In genomic region chr3:134056464-134056891, GRCh38 we compare ENCODE assay signal across 26 cellular contexts. TPM values are rescaled to one million over a fixed set of nuclear protein-coding genes. Genes with fewer than 3 reads are reported as not detected.
A peak's percentile ranks its signal among the peaks of the same experiment; 100 is the strongest.
DNase-seq lines count a peak whose midpoint lies in the region; ATAC-seq and TF ChIP-seq lines count a peak whose summit lies in the region.
"Had no signal": no experiment of that assay in that cellular context is flagged by ENCODE, and none has a peak within 500 bp of the region (broad histone marks: within the 10 kb centered on the region; RNA-seq: fewer than 3 reads in every experiment).

No MANE protein-coding gene starts in this region.

- no peak for DNase-seq in MCF 10A (ENCODE audit: unreplicated experiment)
- no peak for DNase-seq in breast epithelium (ENCODE audit: low spot score in 2 of 2)
- peak; percentile 69 for DNase-seq in choroid plexus epithelial cell (ENCODE audit: low read depth)
- no peak for DNase-seq in midbrain (lab: John Stamatoyannopoulos, UW)
- no peak for DNase-seq in H7
- DNase-seq in CD8-positive, alpha-beta T cell, result no peak
- DNase-seq: 8988T; activated CD4-positive, alpha-beta T cell treated with anti-CD3 and anti-CD28 coated beads, Interleukin-2, amount 10 ng/mL, durations not matched to agents 7 days and 5 days; activated CD8-positive, alpha-beta memory T cell treated with anti-CD3 and anti-CD28 coated beads, Interleukin-2, amount 50 U/mL, for 4 hours; activated effector memory CD4-positive, alpha-beta T cell treated with anti-CD3 and anti-CD28 coated beads, Interleukin-2, amount 50 U/mL, for 16 hours; mammary epithelial cell; MM.1S; NCI-H146; OCI-M1; SHP77 treated with DMSO at 0.1 percent for 48 hours; stimulated activated naive CD4-positive, alpha-beta T cell treated with Interleukin-2 at 50 U/mL for 16 hours had no signal

- H3K27ac Mint-ChIP-seq in MCF 10A (ENCODE audit: low read depth, unreplicated experiment), result peak overlapping the region; percentile 43
- no peak overlapping the region for H3K27ac Mint-ChIP-seq in CD8-positive, alpha-beta T cell
- H3K27ac Mint-ChIP-seq: activated CD4-positive, alpha-beta T cell treated with anti-CD3 and anti-CD28 coated beads, Interleukin-2, amount 10 ng/mL, durations not matched to agents 7 days and 5 days; IgD-negative memory B cell; natural killer cell treated with Interleukin-12 subunit alpha and Interleukin-12 subunit beta and Interleukin-15 and Interleukin-18, amount 100 ng/mL, for 72 hours had no signal

- H3K27me3 ChIP-seq in breast epithelium (no peaks in the 10 kb centered on the region), mucosa of rectum (ENCODE audit: control insufficient read depth in 2 of 2, insufficient read depth in 2 of 2, low read length in 2 of 2) (no peaks in the 10 kb centered on the region), H7 (ENCODE audit: control insufficient read depth, insufficient read depth, low read length) (no peaks in the 10 kb centered on the region; the same call in 1 of the 2 replicates)
- H3K27me3 ChIP-seq in CD8-positive, alpha-beta T cell (ENCODE audit: insufficient read depth, low read length), result no peaks in the 10 kb centered on the region
- H3K27me3 ChIP-seq: gastroesophageal sphincter, tibial nerve had no signal

- no peaks in the 10 kb centered on the region for H3K27me3 Mint-ChIP-seq in MCF 10A (ENCODE audit: insufficient read depth, unreplicated experiment)
- H3K27me3 Mint-ChIP-seq in CD8-positive, alpha-beta T cell (ENCODE audit: low read depth), result no peaks in the 10 kb centered on the region
- H3K27me3 Mint-ChIP-seq: activated CD4-positive, alpha-beta T cell treated with anti-CD3 and anti-CD28 coated beads, Interleukin-2, amount 10 ng/mL, durations not matched to agents 7 days and 5 days had no signal

- H3K9ac ChIP-seq in mucosa of rectum (ENCODE audit: low read depth in 1 of 2, low read length in 2 of 2), result peak overlapping the region in 1 of 2 donors; percentile 64

- H3K4me1 ChIP-seq in breast epithelium, result no peaks in the 10 kb centered on the region
- H3K4me1 ChIP-seq in mucosa of rectum (ENCODE audit: control insufficient read depth in 2 of 2, insufficient read depth in 2 of 2, low read length in 2 of 2), result peaks cover 17 to 40% of the 10 kb centered on the region in 2 donors
- H3K4me1 ChIP-seq in CD8-positive, alpha-beta T cell (ENCODE audit: insufficient read depth, low read length), result no peaks in the 10 kb centered on the region
- H3K4me1 ChIP-seq: prostate gland had no signal

- no peak for TF ChIP-seq CTCF in MCF 10A (IDR thresholded peaks at IDR 0.05; ENCODE audit: unreplicated experiment)
- no peak for TF ChIP-seq CTCF in breast epithelium (IDR thresholded peaks at IDR 0.05)
- TF ChIP-seq CTCF in choroid plexus epithelial cell (conservative IDR thresholded peaks at IDR 0.05; ENCODE audit: low read depth, low read length), result no peak
- no peak for TF ChIP-seq CTCF in CD8-positive, alpha-beta T cell (IDR thresholded peaks at IDR 0.05)

- intact Hi-C loops in MCF 10A (cut with micrococcal nuclease), result no loop called here
- intact Hi-C loops in breast epithelium (cut with DNase I; ENCODE audit: low total_unique reads), result no loop called here
- intact Hi-C loops in CD8-positive, alpha-beta T cell (cut with DNase I, micrococcal nuclease), result loop anchor here in 1 of 2 experiments (5.0 kb wide), 1 partner anchor 471 kb away; no protein-coding TSS in a partner anchor

- POLR2A ChIA-PET in MCF 10A (lab: Yijun Ruan, JAX), result no interaction called here
- POLR2A ChIA-PET in CD8-positive, alpha-beta T cell (lab: Charles Lee), result no interaction called here

- no peaks in the 10 kb centered on the region for H3K9me3 ChIP-seq in breast epithelium
- no peaks in the 10 kb centered on the region for H3K9me3 ChIP-seq in mucosa of rectum (ENCODE audit: control insufficient read depth in 2 of 2, low read length in 2 of 2)
- no peaks in the 10 kb centered on the region for H3K9me3 ChIP-seq in CD8-positive, alpha-beta T cell (ENCODE audit: low read length)
- H3K9me3 ChIP-seq: gastroesophageal sphincter, prostate gland, tibial nerve had no signal

- ATAC-seq in CD8-positive, alpha-beta T cell, result no peak
- ATAC-seq in HG03097 (IDR thresholded peaks at IDR 0.05; ENCODE audit: low FRiP score, unreplicated experiment), result no peak
- ATAC-seq: gastroesophageal sphincter; natural killer cell treated with Interleukin-12 subunit alpha and Interleukin-12 subunit beta and Interleukin-15 and Interleukin-18, amount 100 ng/mL, for 72 hours had no signal

- BruUV-seq in MCF 10A (replicated peaks; lab: Mats Ljungman, UMichigan), result no TSS peak

- H3K4me3 Mint-ChIP-seq in MCF 10A (ENCODE audit: unreplicated experiment), result no peak overlapping the region
- H3K4me3 Mint-ChIP-seq in CD8-positive, alpha-beta T cell, result no peak overlapping the region
- H3K4me3 Mint-ChIP-seq: activated CD4-positive, alpha-beta T cell treated with anti-CD3 and anti-CD28 coated beads, Interleukin-2, amount 10 ng/mL, durations not matched to agents 7 days and 5 days; IgD-negative memory B cell; natural killer cell treated with Interleukin-12 subunit alpha and Interleukin-12 subunit beta and Interleukin-15 and Interleukin-18, amount 100 ng/mL, for 72 hours had no signal

- H3K27ac ChIP-seq in breast epithelium, result no peak overlapping the region
- H3K27ac ChIP-seq in mucosa of rectum (ENCODE audit: low read depth in 2 of 2, low read length in 2 of 2), result peak overlapping the region; percentile 82 to 85
- no peak overlapping the region for H3K27ac ChIP-seq in CD8-positive, alpha-beta T cell (ENCODE audit: low read depth, low read length)
- H3K27ac ChIP-seq: gastroesophageal sphincter, HL-60, prostate gland, VCaP had no signal

- TF ChIP-seq POLR2A in breast epithelium (IDR thresholded peaks at IDR 0.05), result no peak

- no peak overlapping the region for H3K4me3 ChIP-seq in breast epithelium
- no peak overlapping the region for H3K4me3 ChIP-seq in choroid plexus epithelial cell (ENCODE audit: low read depth, low read length)
- peak overlapping the region; percentile 13 to 36 for H3K4me3 ChIP-seq in mucosa of rectum (ENCODE audit: low read length in 2 of 2)
- no peak overlapping the region for H3K4me3 ChIP-seq in H7 (ENCODE audit: insufficient read depth, low read depth, low read length)
- H3K4me3 ChIP-seq in CD8-positive, alpha-beta T cell (ENCODE audit: low read depth, low read length), result no peak overlapping the region
- H3K4me3 ChIP-seq: gastroesophageal sphincter, prostate gland, tibial nerve had no signal

- no peaks in the 10 kb centered on the region for H3K36me3 Mint-ChIP-seq in MCF 10A (ENCODE audit: insufficient read depth, unreplicated experiment)
- H3K36me3 Mint-ChIP-seq in CD8-positive, alpha-beta T cell, result no peaks in the 10 kb centered on the region
- H3K36me3 Mint-ChIP-seq: IgD-negative memory B cell; natural killer cell treated with Interleukin-12 subunit alpha and Interleukin-12 subunit beta and Interleukin-15 and Interleukin-18, amount 100 ng/mL, for 72 hours had no signal

- CTCF ChIA-PET in MCF 10A (lab: Yijun Ruan, JAX), result interaction anchor here (0.6 to 5.8 kb wide), 2 partner anchors 110 to 126 kb away, joined by 3 to 57 read pairs; no protein-coding TSS in a partner anchor
- CTCF ChIA-PET in CD8-positive, alpha-beta T cell (lab: Charles Lee), result no interaction called here

- H3K4me1 Mint-ChIP-seq in MCF 10A (ENCODE audit: insufficient read depth, unreplicated experiment), result peaks cover 13% of the 10 kb centered on the region
- peaks cover 7% of the 10 kb centered on the region for H3K4me1 Mint-ChIP-seq in CD8-positive, alpha-beta T cell (ENCODE audit: low read depth)

- H3K36me3 ChIP-seq in breast epithelium, result no peaks in the 10 kb centered on the region
- H3K36me3 ChIP-seq in mucosa of rectum (ENCODE audit: control insufficient read depth in 2 of 2, insufficient read depth in 2 of 2, low read length in 2 of 2), result no peaks in the 10 kb centered on the region
- H3K36me3 ChIP-seq in H7 (replicated peaks; ENCODE audit: control insufficient read depth, insufficient read depth, low read length), result no peaks in the 10 kb centered on the region
- H3K36me3 ChIP-seq in CD8-positive, alpha-beta T cell (ENCODE audit: insufficient read depth, low read length), result no peaks in the 10 kb centered on the region
- H3K36me3 ChIP-seq: gastroesophageal sphincter, prostate gland, tibial nerve had no signal

- no peaks in the 10 kb centered on the region for H3K9me3 Mint-ChIP-seq in MCF 10A (ENCODE audit: unreplicated experiment)
- H3K9me3 Mint-ChIP-seq in CD8-positive, alpha-beta T cell, result no peaks in the 10 kb centered on the region
- H3K9me3 Mint-ChIP-seq: activated CD4-positive, alpha-beta T cell treated with anti-CD3 and anti-CD28 coated beads, Interleukin-2, amount 10 ng/mL, durations not matched to agents 7 days and 5 days; natural killer cell treated with Interleukin-12 subunit alpha and Interleukin-12 subunit beta and Interleukin-15 and Interleukin-18, amount 100 ng/mL, for 72 hours had no signal

RNA-seq across cellular contexts. Expression of gene SLCO2A1, which starts 26.8 kb away (rescaled TPM):
- total RNA-seq in MCF 10A (2022) (0.59 and 1.0 TPM in 2 replicates), breast epithelium (10 to 100 TPM in 1 of 3 donors, 1 to 10 TPM in 2; 4.2 to 11.1 (median 7.5) TPM)
- 0.33 and 2.4 TPM in 2 replicates for total RNA-seq in H7 (2014; rRNA removed; shearing (Covaris generic))
- not detected for total RNA-seq in CD8-positive, alpha-beta T cell
- total RNA-seq: activated CD4-positive, alpha-beta T cell treated with anti-CD3 and anti-CD28 coated beads, Interleukin-2, amount 10 ng/mL, durations not matched to agents 7 days and 5 days; natural killer cell treated with Interleukin-12 subunit alpha and Interleukin-12 subunit beta and Interleukin-15 and Interleukin-18, amount 100 ng/mL, for 72 hours; T-helper 1 cell treated with Interleukin-12 subunit alpha and Interleukin-12 subunit beta and Interleukin-4 antibody, amounts not matched to agents 30 ng/mL and 1 ng/mL, for 36 hours had no signal

Comparison
In these comparisons a context has a peak if more than half of its experiments do, and no peak if none do; other contexts are left out.
1. H3K27ac ChIP-seq: peak in mucosa of rectum (2 of 2); none in breast epithelium (0 of 2) and CD8-positive, alpha-beta T cell (single experiment).
2. H3K4me3 ChIP-seq: peak in mucosa of rectum (2 of 2); none in breast epithelium (0 of 3), choroid plexus epithelial cell (single experiment), H7 (single experiment) and CD8-positive, alpha-beta T cell (single experiment).